1 cellular context compared by ENCODE assay signal in genomic region chr3:53238051-53238850, GRCh38.
TF ChIP-seq lines count a peak whose summit lies in the region.

No MANE protein-coding gene starts in this region.

TF ChIP-seq in endothelial cell of umbilical vein, 7 proteins besides CTCF, POLR2A, EP300 and RAD21:
- TF ChIP-seq POLR2AphosphoS5 (IDR thresholded peaks at IDR 0.05; ENCODE audit: insufficient read depth, low read depth, low read length): peak; percentile 33
- TF ChIP-seq MYC (IDR thresholded peaks at IDR 0.05; ENCODE audit: low read depth, low read length): no peak
- TF ChIP-seq FOS (IDR thresholded peaks at IDR 0.05; ENCODE audit: borderline replicate concordance, insufficient read depth, low read length): peak; percentile 69
- peak; percentile 74 for TF ChIP-seq JUN (IDR thresholded peaks at IDR 0.05; ENCODE audit: borderline replicate concordance, insufficient read depth, insufficient read length, low read depth)
